In the genomic region with DNA sequence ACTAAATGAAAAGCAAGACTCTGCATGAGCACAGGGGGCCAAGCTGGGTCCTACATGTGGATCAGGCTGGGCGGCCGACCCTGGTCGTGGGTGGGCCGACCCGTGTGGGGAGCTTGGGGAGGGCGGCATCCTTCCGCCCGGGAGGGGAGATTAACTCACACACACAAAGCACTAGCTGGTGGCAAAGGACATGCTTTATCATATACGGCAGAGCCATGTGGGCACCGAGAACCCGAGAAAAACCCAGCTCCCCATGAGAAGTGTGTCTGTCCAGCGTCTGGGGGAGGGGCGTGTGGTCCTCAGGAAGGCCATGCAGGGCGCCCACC, we compare ENCODE assay signal across 18 cellular contexts. TPM values are rescaled to one million over a fixed set of nuclear protein-coding genes. Genes with fewer than 3 reads are reported as not detected.
DNase-seq lines count a peak whose midpoint lies in the region; ATAC-seq and TF ChIP-seq lines count a peak whose summit lies in the region.
"Had no signal": no experiment of that assay in that cellular context is flagged by ENCODE, and none has a peak within 500 bp of the region (broad histone marks: within the 10 kb centered on the region; RNA-seq: fewer than 3 reads in every experiment).

No MANE protein-coding gene starts in this region.

- H3K4me1 ChIP-seq in neural progenitor cell = peaks cover 18% of the 10 kb centered on the region
- no peaks in the 10 kb centered on the region for H3K4me1 ChIP-seq in trophoblast cell (ENCODE audit: control insufficient read depth in 1 of 2, insufficient read depth in 2 of 2, low read length in 2 of 2)
- H3K4me1 ChIP-seq: BLaER1, HAP-1 had no signal

- no peaks in the 10 kb centered on the region for H3K36me3 Mint-ChIP-seq in activated naive CD4-positive, alpha-beta T cell treated with anti-CD3 and anti-CD28 coated beads, Interleukin-2, amount 50 U/mL, for 24 hours
- no peaks in the 10 kb centered on the region for H3K36me3 Mint-ChIP-seq in activated naive CD4-positive, alpha-beta T cell treated with anti-CD3 and anti-CD28 coated beads, Interleukin-2, amount 10 ng/mL, durations not matched to agents 7 days and 5 days
- H3K36me3 Mint-ChIP-seq in chondrocyte (ENCODE audit: low read depth) (no peaks in the 10 kb centered on the region), neural progenitor cell (no peaks in the 10 kb centered on the region), type B pancreatic cell (no peaks in the 10 kb centered on the region)
- H3K36me3 Mint-ChIP-seq: CD8-positive, alpha-beta memory T cell had no signal

- no peak overlapping the region for H3K18ac ChIP-seq in trophoblast cell (ENCODE audit: low read length)

- H3K79me1 ChIP-seq in trophoblast cell (ENCODE audit: low read length) = no peaks in the 10 kb centered on the region

- CTCF ChIA-PET in activated naive CD4-positive, alpha-beta T cell treated with anti-CD3 and anti-CD28 coated beads, Interleukin-2, amount 10 ng/mL, durations not matched to agents 7 days and 5 days (lab: Charles Lee) = no interaction called here

- no peak overlapping the region for H3K9ac ChIP-seq in neural progenitor cell
- no peak overlapping the region for H3K9ac ChIP-seq in trophoblast cell (ENCODE audit: low read length)
- H3K9ac ChIP-seq: BLaER1, GM23248 had no signal

- ATAC-seq in GM18909 (IDR thresholded peaks at IDR 0.05; ENCODE audit: poor library complexity, unreplicated experiment) = no peak
- ATAC-seq: HepG2 had no signal

- no peak overlapping the region for H2BK5ac ChIP-seq in trophoblast cell (ENCODE audit: low read depth, low read length, poor library complexity)

- DNase-seq in activated naive CD4-positive, alpha-beta T cell treated with anti-CD3 and anti-CD28 coated beads, Interleukin-2, amount 10 ng/mL, durations not matched to agents 7 days and 5 days = no peak
- peak; percentile 54 for DNase-seq in chondrocyte (ENCODE audit: low spot score)
- no peak for DNase-seq in neural progenitor cell (ENCODE audit: low spot score)
- DNase-seq in type B pancreatic cell (ENCODE audit: extremely low spot score, unreplicated experiment) = no peak
- DNase-seq in trophoblast cell = no peak
- no peak for DNase-seq in NCI-H524 treated with DMSO at 0.1 percent for 48 hours (lab: John Stamatoyannopoulos, UW)
- DNase-seq: 8988T; AML-193; CD8-positive, alpha-beta memory T cell; DMS53; GF-D8; GM23248 had no signal

- no peak overlapping the region for H3K4me3 ChIP-seq in neural progenitor cell
- H3K4me3 ChIP-seq in trophoblast cell (ENCODE audit: low read depth, low read length) = no peak overlapping the region
- H3K4me3 ChIP-seq: BLaER1, GM23248, HAP-1 had no signal

- H3K27ac ChIP-seq in neural progenitor cell (no peak overlapping the region), trophoblast cell (ENCODE audit: low read depth, low read length) (no peak overlapping the region)
- H3K27ac ChIP-seq: BLaER1, GM23248 had no signal

- no peak overlapping the region for H3K23ac ChIP-seq in trophoblast cell (ENCODE audit: low read length)

- H3K9me3 Mint-ChIP-seq in activated naive CD4-positive, alpha-beta T cell treated with anti-CD3 and anti-CD28 coated beads, Interleukin-2, amount 50 U/mL, for 24 hours = no peaks in the 10 kb centered on the region
- H3K9me3 Mint-ChIP-seq in activated naive CD4-positive, alpha-beta T cell treated with anti-CD3 and anti-CD28 coated beads, Interleukin-2, amount 10 ng/mL, durations not matched to agents 7 days and 5 days = no peaks in the 10 kb centered on the region
- no peaks in the 10 kb centered on the region for H3K9me3 Mint-ChIP-seq in chondrocyte (ENCODE audit: low read depth)
- no peaks in the 10 kb centered on the region for H3K9me3 Mint-ChIP-seq in neural progenitor cell
- no peaks in the 10 kb centered on the region for H3K9me3 Mint-ChIP-seq in type B pancreatic cell
- H3K9me3 Mint-ChIP-seq: CD8-positive, alpha-beta memory T cell had no signal

- H3K4ac ChIP-seq in trophoblast cell (ENCODE audit: low read depth, low read length) = no peak overlapping the region

- H4K12ac ChIP-seq in trophoblast cell (ENCODE audit: low read depth, low read length) = no peak overlapping the region

- peak overlapping the region; percentile 35 for H3K27ac Mint-ChIP-seq in activated naive CD4-positive, alpha-beta T cell treated with anti-CD3 and anti-CD28 coated beads, Interleukin-2, amount 50 U/mL, for 24 hours
- no peak overlapping the region for H3K27ac Mint-ChIP-seq in activated naive CD4-positive, alpha-beta T cell treated with anti-CD3 and anti-CD28 coated beads, Interleukin-2, amount 10 ng/mL, durations not matched to agents 7 days and 5 days
- H3K27ac Mint-ChIP-seq in chondrocyte (ENCODE audit: unreplicated experiment) (no peak overlapping the region), neural progenitor cell (peak overlapping the region; percentile 74), type B pancreatic cell (peak overlapping the region; percentile 68)

- TF ChIP-seq CTCF in chondrocyte (IDR thresholded peaks at IDR 0.05) (no peak), neural progenitor cell (IDR thresholded peaks at IDR 0.05) (no peak), type B pancreatic cell (conservative IDR thresholded peaks at IDR 0.05) (no peak)

- H2AK5ac ChIP-seq in trophoblast cell (ENCODE audit: low read length) = no peak overlapping the region

- peaks cover 11% of the 10 kb centered on the region for H3F3A ChIP-seq in neural progenitor cell (ENCODE audit: low read depth)

- H2AFZ ChIP-seq in neural progenitor cell (replicated peaks) (no peak overlapping the region), trophoblast cell (ENCODE audit: insufficient read depth, low read length, poor library complexity) (no peak overlapping the region)
- H2AFZ ChIP-seq: GM23248 had no signal

- H2BK12ac ChIP-seq in trophoblast cell (ENCODE audit: low read length) = no peak overlapping the region

- no peak overlapping the region for H4K91ac ChIP-seq in trophoblast cell (ENCODE audit: low read depth, low read length)

- no peaks in the 10 kb centered on the region for H3K4me1 Mint-ChIP-seq in activated naive CD4-positive, alpha-beta T cell treated with anti-CD3 and anti-CD28 coated beads, Interleukin-2, amount 50 U/mL, for 24 hours
- H3K4me1 Mint-ChIP-seq in activated naive CD4-positive, alpha-beta T cell treated with anti-CD3 and anti-CD28 coated beads, Interleukin-2, amount 10 ng/mL, durations not matched to agents 7 days and 5 days = no peaks in the 10 kb centered on the region
- H3K4me1 Mint-ChIP-seq in chondrocyte (ENCODE audit: low read depth) (no peaks in the 10 kb centered on the region), neural progenitor cell (peaks cover 30% of the 10 kb centered on the region), type B pancreatic cell (ENCODE audit: unreplicated experiment) (peaks cover 9% of the 10 kb centered on the region)
- H3K4me1 Mint-ChIP-seq: CD8-positive, alpha-beta memory T cell had no signal

- H3K4me2 ChIP-seq in neural progenitor cell = peak overlapping the region; percentile 52
- H3K4me2 ChIP-seq in trophoblast cell (ENCODE audit: low read length) = no peak overlapping the region
- H3K4me2 ChIP-seq: BLaER1 had no signal

- no peak overlapping the region for H4K8ac ChIP-seq in trophoblast cell (ENCODE audit: low read depth, low read length)

- no peaks in the 10 kb centered on the region for H3K27me3 Mint-ChIP-seq in activated naive CD4-positive, alpha-beta T cell treated with anti-CD3 and anti-CD28 coated beads, Interleukin-2, amount 50 U/mL, for 24 hours
- H3K27me3 Mint-ChIP-seq in activated naive CD4-positive, alpha-beta T cell treated with anti-CD3 and anti-CD28 coated beads, Interleukin-2, amount 10 ng/mL, durations not matched to agents 7 days and 5 days = no peaks in the 10 kb centered on the region
- H3K27me3 Mint-ChIP-seq in chondrocyte (ENCODE audit: low read depth) = peaks cover 42% of the 10 kb centered on the region
- H3K27me3 Mint-ChIP-seq in neural progenitor cell (ENCODE audit: insufficient read depth, low read depth) = peaks cover 13% of the 10 kb centered on the region
- peaks cover 16% of the 10 kb centered on the region for H3K27me3 Mint-ChIP-seq in type B pancreatic cell
- H3K27me3 Mint-ChIP-seq: CD8-positive, alpha-beta memory T cell had no signal

- H3K79me2 ChIP-seq in neural progenitor cell (ENCODE audit: low read depth) (no peaks in the 10 kb centered on the region), trophoblast cell (ENCODE audit: control insufficient read depth, insufficient read depth, low read length, poor library complexity) (no peaks in the 10 kb centered on the region)

- H3K36me3 ChIP-seq in neural progenitor cell (no peaks in the 10 kb centered on the region), trophoblast cell (ENCODE audit: control insufficient read depth in 1 of 2, insufficient read depth in 2 of 2, low read length in 2 of 2) (no peaks in the 10 kb centered on the region)
- H3K36me3 ChIP-seq: BLaER1, HAP-1 had no signal

- H3K14ac ChIP-seq in trophoblast cell (ENCODE audit: low read length) = no peak overlapping the region

- WGBS in trophoblast cell (ENCODE audit: extremely low coverage, insufficient coverage, insufficient read length) = no CpG with 5 or more reads among the region's 14 CpGs

- no peak overlapping the region for H3K4me3 Mint-ChIP-seq in activated naive CD4-positive, alpha-beta T cell treated with anti-CD3 and anti-CD28 coated beads, Interleukin-2, amount 50 U/mL, for 24 hours
- H3K4me3 Mint-ChIP-seq in activated naive CD4-positive, alpha-beta T cell treated with anti-CD3 and anti-CD28 coated beads, Interleukin-2, amount 10 ng/mL, durations not matched to agents 7 days and 5 days = no peak overlapping the region
- H3K4me3 Mint-ChIP-seq in chondrocyte (ENCODE audit: unreplicated experiment) (no peak overlapping the region), neural progenitor cell (peak overlapping the region; percentile 53), type B pancreatic cell (peak overlapping the region; percentile 22)
- H3K4me3 Mint-ChIP-seq: CD8-positive, alpha-beta memory T cell had no signal

- no peaks in the 10 kb centered on the region for H4K20me1 ChIP-seq in neural progenitor cell (ENCODE audit: low read depth)
- H4K20me1 ChIP-seq: BLaER1 had no signal

- H3K9me3 ChIP-seq in neural progenitor cell (ENCODE audit: low read depth) (no peaks in the 10 kb centered on the region), trophoblast cell (ENCODE audit: insufficient read depth, low read depth, low read length) (no peaks in the 10 kb centered on the region)
- H3K9me3 ChIP-seq: BLaER1, Caco-2, HAP-1 had no signal

- no peak overlapping the region for H2BK120ac ChIP-seq in trophoblast cell (ENCODE audit: insufficient read depth, low read length, poor library complexity)

- no peaks in the 10 kb centered on the region for H3K27me3 ChIP-seq in neural progenitor cell
- H3K27me3 ChIP-seq in trophoblast cell (ENCODE audit: insufficient read depth, low read length) = no peaks in the 10 kb centered on the region
- H3K27me3 ChIP-seq: BLaER1 had no signal

RNA-seq across cellular contexts. Expression of a gene that starts 39.3 kb away (rescaled TPM):
- 54.9 to 60.9 TPM (median 58.4 TPM) in 3 replicates for total RNA-seq in chondrocyte
- total RNA-seq in neural progenitor cell (ENCODE audit: low replicate concordance) = 8.5 and 17.5 TPM in 2 replicates
- total RNA-seq in type B pancreatic cell (ENCODE audit: low replicate concordance) = 49.2 and 65.1 TPM in 2 replicates
- polyA plus RNA-seq in trophoblast cell (2013) = 31.6 and 33.1 TPM in 2 replicates

RNA-seq across cellular contexts. Expression of a gene that starts 41.0 kb away (rescaled TPM):
- total RNA-seq in chondrocyte = 1.8 to 6.9 TPM (median 6.0 TPM) in 3 replicates
- 8.2 and 13.8 TPM in 2 replicates for total RNA-seq in neural progenitor cell (ENCODE audit: low replicate concordance)
- 8.6 and 13.8 TPM in 2 replicates for total RNA-seq in type B pancreatic cell (ENCODE audit: low replicate concordance)
- polyA plus RNA-seq in trophoblast cell (2013) = 0.82 and 0.89 TPM in 2 replicates
- polyA plus RNA-seq: GM23248 had no signal

Comparison
In these comparisons a context has a peak if more than half of its experiments do, and no peak if none do; other contexts are left out.
1. H3K27ac Mint-ChIP-seq: peak in activated naive CD4-positive, alpha-beta T cell treated with anti-CD3 and anti-CD28 coated beads, Interleukin-2, amount 50 U/mL, for 24 hours (single experiment), neural progenitor cell (single experiment) and type B pancreatic cell (single experiment); none in activated naive CD4-positive, alpha-beta T cell treated with anti-CD3 and anti-CD28 coated beads, Interleukin-2, amount 10 ng/mL, durations not matched to agents 7 days and 5 days (single experiment) and chondrocyte (single experiment).
2. H3K4me3 Mint-ChIP-seq: peak in neural progenitor cell (single experiment) and type B pancreatic cell (single experiment); none in activated naive CD4-positive, alpha-beta T cell treated with anti-CD3 and anti-CD28 coated beads, Interleukin-2, amount 50 U/mL, for 24 hours (single experiment), activated naive CD4-positive, alpha-beta T cell treated with anti-CD3 and anti-CD28 coated beads, Interleukin-2, amount 10 ng/mL, durations not matched to agents 7 days and 5 days (single experiment) and chondrocyte (single experiment).